8 cellular contexts compared by ENCODE assay signal in genomic region chr10:95906675-95907453, GRCh38. TPM values are rescaled to one million over a fixed set of nuclear protein-coding genes. Genes with fewer than 3 reads are reported as not detected.
DNase-seq lines count a peak whose midpoint lies in the region; ATAC-seq, FAIRE-seq and TF ChIP-seq lines count a peak whose summit lies in the region.

No MANE protein-coding gene starts in this region.

- BruUV-seq in Panc1 (replicated peaks; lab: Mats Ljungman, UMichigan) = TSS peak; percentile 54

- in situ Hi-C loops in Panc1 (cut with HindIII; ENCODE audit: low pct_unique_long_range_greater_than_20kb, low sequenced_read_pairs) = no loop called here

- intact Hi-C loops in Panc1 (cut with micrococcal nuclease; ENCODE audit: unreplicated experiment) (no loop called here), pancreas (cut with DNase I) (no loop called here)

- no peaks in the 10 kb centered on the region for H3K27me3 Mint-ChIP-seq in activated naive CD8-positive, alpha-beta T cell

- peaks cover 12% of the 10 kb centered on the region for H3K36me3 ChIP-seq in Panc1 (ENCODE audit: control insufficient read depth, insufficient read depth, low read length)
- peaks cover 7% of the 10 kb centered on the region for H3K36me3 ChIP-seq in cardiac muscle cell
- no peaks in the 10 kb centered on the region for H3K36me3 ChIP-seq in pancreas

- no peak for FAIRE-seq in pancreas (lab: Jason Lieb, UNC)

- 0 out of 2 replicates have a peak, but pooled peaks cover 7% of the 10 kb centered on the region for H3K4me1 ChIP-seq in Panc1 (ENCODE audit: control insufficient read depth, insufficient read depth, low read length)
- H3K4me1 ChIP-seq in cardiac muscle cell (ENCODE audit: low read depth) = peaks cover 3% of the 10 kb centered on the region
- peaks cover 0 to 3% (median 0%) of the 10 kb centered on the region in 3 donors for H3K4me1 ChIP-seq in pancreas

- H3K27ac Mint-ChIP-seq in activated naive CD8-positive, alpha-beta T cell = peak overlapping the region; percentile 81

- peaks cover 3% of the 10 kb centered on the region for H3K36me3 Mint-ChIP-seq in activated naive CD8-positive, alpha-beta T cell

- DNase-seq in Panc1 (ENCODE audit: low read depth, low spot score) (peak; percentile 28), cardiac muscle cell (ENCODE audit: low read depth in 1 of 2, low spot score in 1 of 2) (peak; percentile 74 to 79), pancreas (peak in 5 of 6 donors; percentile 19 to 60 (median 30)), ureter (ENCODE audit: low spot score) (peak; percentile 59)

- 9 to 10% methylated on average over 22 of the region's 22 CpGs for WGBS in pancreas, 2 donors

- CTCF ChIA-PET in Panc1 (lab: Charles Lee) = interaction anchor here (0.5 to 1.5 kb wide), 5 partner anchors 59 to 440 kb away, joined by 3 to 6 read pairs (median 3); partner anchors contain the start of gene TCTN3

- POLR2A ChIA-PET in Panc1 (lab: Charles Lee) = no interaction called here

- no peaks in the 10 kb centered on the region for H3K9me3 ChIP-seq in Panc1 (ENCODE audit: control insufficient read depth, insufficient read depth, low read depth, low read length)
- H3K9me3 ChIP-seq in cardiac muscle cell (ENCODE audit: low read depth) = no peaks in the 10 kb centered on the region
- no peaks in the 10 kb centered on the region for H3K9me3 ChIP-seq in pancreas

- TF ChIP-seq CTCF in C4-2B (conservative IDR thresholded peaks at IDR 0.05) (peak; percentile 49), Panc1 (IDR thresholded peaks at IDR 0.05) (peak; percentile 62; the same call in 1 of the 2 replicates), cardiac muscle cell (IDR thresholded peaks at IDR 0.05; ENCODE audit: low read depth, low read length) (peak; percentile 30), pancreas (IDR thresholded peaks at IDR 0.05) (no peak)

- H3K4me1 Mint-ChIP-seq in activated naive CD8-positive, alpha-beta T cell (ENCODE audit: low read depth) = peaks cover 9% of the 10 kb centered on the region

- H3K27me3 ChIP-seq in Panc1 (ENCODE audit: control insufficient read depth, insufficient read depth, low read length) (peaks cover 10% of the 10 kb centered on the region), cardiac muscle cell (no peaks in the 10 kb centered on the region), pancreas (no peaks in the 10 kb centered on the region)

- H3K27ac ChIP-seq in C4-2B (peak overlapping the region; percentile 76), Panc1 (ENCODE audit: low read length) (peak overlapping the region; percentile 95), cardiac muscle cell (peak overlapping the region; percentile 82), pancreas (peak overlapping the region; percentile 71 to 75 (median 74))

- peak overlapping the region; percentile 88 to 89 for H3K4me3 ChIP-seq in Panc1 (ENCODE audit: low read depth in 2 of 2, low read length in 2 of 2)
- H3K4me3 ChIP-seq in cardiac muscle cell = peak overlapping the region; percentile 54
- H3K4me3 ChIP-seq in pancreas = peak overlapping the region; percentile 39 to 74 (median 68)

- H3K4me3 Mint-ChIP-seq in activated naive CD8-positive, alpha-beta T cell = peak overlapping the region; percentile 93

- ATAC-seq in GM19035 (IDR thresholded peaks at IDR 0.05; ENCODE audit: unreplicated experiment) (peak; percentile 33), HG03439 (IDR thresholded peaks at IDR 0.05; ENCODE audit: unreplicated experiment) (peak; percentile 23), Panc1 (peak; percentile 67), pancreas (peak; percentile 51 to 72 (median 64))

- H3K9me3 Mint-ChIP-seq in activated naive CD8-positive, alpha-beta T cell (ENCODE audit: low read depth) = no peaks in the 10 kb centered on the region

RNA-seq across cellular contexts. Expression of gene CC2D2B, which starts 0.9 kb away (rescaled TPM):
- total RNA-seq in Panc1 (2021; ENCODE audit: unreplicated experiment) (0.21 TPM), cardiac muscle cell (0.07 and 0.15 TPM in 2 replicates), pancreas (under 1 TPM in 4 of 6 donors, not detected in 2; 0.09 to 0.55 (median 0.35) TPM), ureter (7.0 TPM)
- polyA plus RNA-seq in Panc1 (2012; ENCODE audit: insufficient read length) = 0.59 TPM
- polyA plus RNA-seq in cardiac muscle cell (0.18 and 0.35 TPM in 2 replicates), pancreas (under 1 TPM; 0.38 to 0.47 TPM)

Comparison
In these comparisons a context has a peak if more than half of its experiments do, and no peak if none do; other contexts are left out.
1. Peak in every context shown above with its lines: DNase-seq, ATAC-seq, H3K4me3 ChIP-seq and H3K27ac ChIP-seq.
2. CTCF ChIP-seq: peak in C4-2B (single experiment), Panc1 (single experiment) and cardiac muscle cell (single experiment); none in pancreas (0 of 4).